1 cellular context compared by ENCODE assay signal in the genomic region with DNA sequence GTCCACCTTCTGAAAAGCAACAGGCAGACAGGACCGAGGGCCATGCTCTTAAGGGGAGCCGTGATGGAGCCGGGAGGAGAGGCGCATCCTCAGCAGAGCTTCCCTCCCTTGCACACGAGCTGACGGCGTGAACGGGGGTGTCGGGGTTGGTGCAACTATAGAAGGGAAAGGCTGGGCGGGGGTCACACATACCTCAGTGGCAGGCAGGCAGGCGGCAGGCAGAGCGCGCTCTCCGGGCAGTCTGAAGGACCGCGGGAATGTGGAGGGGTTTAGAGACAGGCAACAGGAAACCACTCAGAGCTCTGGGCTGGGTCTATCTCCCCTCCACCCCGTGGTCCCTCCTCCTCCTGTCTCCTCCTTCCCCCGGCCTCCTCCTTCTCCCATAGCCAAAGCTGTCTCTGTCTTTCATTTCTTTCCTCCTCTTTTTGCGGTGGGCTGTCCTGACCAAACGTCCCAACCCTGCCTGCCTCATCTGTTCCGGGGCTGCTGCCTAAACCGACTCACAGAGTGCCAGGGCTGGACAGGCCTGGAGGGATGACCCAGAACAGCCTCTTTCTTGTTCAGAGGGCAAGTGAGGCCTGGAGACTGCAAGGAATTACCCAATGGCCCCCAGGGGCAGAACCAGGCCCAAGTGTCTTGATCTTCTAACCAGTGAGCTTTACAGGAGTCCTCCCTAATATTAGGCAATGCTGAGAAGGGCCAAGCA.
TF ChIP-seq lines count a peak whose summit lies in the region.

A gene with protein sequence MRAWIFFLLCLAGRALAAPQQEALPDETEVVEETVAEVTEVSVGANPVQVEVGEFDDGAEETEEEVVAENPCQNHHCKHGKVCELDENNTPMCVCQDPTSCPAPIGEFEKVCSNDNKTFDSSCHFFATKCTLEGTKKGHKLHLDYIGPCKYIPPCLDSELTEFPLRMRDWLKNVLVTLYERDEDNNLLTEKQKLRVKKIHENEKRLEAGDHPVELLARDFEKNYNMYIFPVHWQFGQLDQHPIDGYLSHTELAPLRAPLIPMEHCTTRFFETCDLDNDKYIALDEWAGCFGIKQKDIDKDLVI (minus strand): TSS at position 243 of the 706 bp plus-strand sequence. CDS start 10,727 bp downstream, outside the sequence.

TF ChIP-seq in endothelial cell of umbilical vein, 7 proteins besides CTCF, POLR2A, EP300 and RAD21 (continued from another document):
- no peak for TF ChIP-seq EZH2 (IDR thresholded peaks at IDR 0.05; ENCODE audit: borderline replicate concordance, low read depth, low read length, severe bottlenecking)
